In the genomic region with DNA sequence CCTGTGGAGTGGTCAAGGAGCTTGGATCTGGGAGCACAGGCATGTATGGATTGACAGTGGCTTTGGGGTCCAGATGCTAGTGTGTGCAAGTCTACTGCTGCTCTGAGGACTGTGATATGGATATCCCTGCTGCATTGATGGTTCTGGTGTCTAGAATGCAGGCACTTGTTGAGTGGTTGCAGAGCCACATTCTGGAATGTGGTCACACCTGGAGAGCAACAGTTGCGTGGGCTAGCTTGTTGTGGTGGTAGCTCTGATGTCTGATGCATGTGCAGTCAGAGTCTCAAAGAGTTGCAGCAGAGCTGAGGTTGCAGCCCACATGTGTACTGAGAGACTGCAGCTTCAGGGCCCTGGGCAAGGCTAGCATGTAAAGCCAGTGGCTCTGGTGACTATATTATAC, we compare ENCODE assay signal across 26 cellular contexts.
"Had no signal": no experiment of that assay in that cellular context is flagged by ENCODE, and none has a peak within 500 bp of the region (broad histone marks: within the 10 kb centered on the region; RNA-seq: fewer than 3 reads in every experiment).

No MANE protein-coding gene starts in this region.

- H3K4me3 ChIP-seq: colonic mucosa, esophagus squamous epithelium, heart right ventricle, lower lobe of right lung, stomach, thyroid gland, upper lobe of right lung, uterus had no signal

- ATAC-seq: heart right ventricle; left ventricle myocardium superior; natural killer cell; sciatic nerve; stimulated activated effector memory CD8-positive, alpha-beta T cell treated with anti-CD3 and anti-CD28 coated beads, Interleukin-12 subunit alpha, Interleukin-12 subunit beta, amount 100 ng/mL, for 72 hours; upper lobe of right lung had no signal

- H3K27ac ChIP-seq: colonic mucosa, esophagus squamous epithelium, heart right ventricle, lower lobe of right lung, neutrophil, parathyroid adenoma, stomach, thyroid gland, upper lobe of right lung, uterus had no signal

- H3K4me1 Mint-ChIP-seq: endodermal cell had no signal

- H3K27ac Mint-ChIP-seq: dendritic cell treated with granulocyte-macrophage colony-stimulating factor and Interleukin-4, amounts not matched to agents 40 ng/mL and 50 ng/mL, for 4 days; endodermal cell; natural killer cell; progenitor cell of endocrine pancreas; stimulated activated effector memory CD8-positive, alpha-beta T cell treated with anti-CD3 and anti-CD28 coated beads, Interleukin-12 subunit alpha, Interleukin-12 subunit beta, amount 100 ng/mL, for 72 hours had no signal

- H3K4me1 ChIP-seq: colonic mucosa, esophagus squamous epithelium, heart right ventricle, lower lobe of right lung, parathyroid adenoma, stomach, thyroid gland, upper lobe of right lung, uterus had no signal

- H3K36me3 ChIP-seq: colonic mucosa, lower lobe of right lung, thyroid gland, upper lobe of right lung, uterus had no signal

- H3K27me3 ChIP-seq: colonic mucosa, esophagus squamous epithelium, heart right ventricle, neutrophil, stomach, thyroid gland, upper lobe of right lung, uterus had no signal

- H3K4me3 Mint-ChIP-seq: dendritic cell treated with granulocyte-macrophage colony-stimulating factor and Interleukin-4, amounts not matched to agents 40 ng/mL and 50 ng/mL, for 4 days; endodermal cell; immature natural killer cell; natural killer cell; stimulated activated effector memory CD8-positive, alpha-beta T cell treated with anti-CD3 and anti-CD28 coated beads, Interleukin-12 subunit alpha, Interleukin-12 subunit beta, amount 100 ng/mL, for 72 hours had no signal

- H3K27me3 Mint-ChIP-seq: dendritic cell treated with granulocyte-macrophage colony-stimulating factor and Interleukin-4, amounts not matched to agents 40 ng/mL and 50 ng/mL, for 4 days; progenitor cell of endocrine pancreas had no signal

- H2AFZ ChIP-seq: parathyroid adenoma had no signal

- H3K9me3 ChIP-seq: colonic mucosa, lower lobe of right lung, neutrophil, thyroid gland, upper lobe of right lung, uterus had no signal

- H3K9ac ChIP-seq: parathyroid adenoma had no signal

- DNase-seq: colonic mucosa; effector CD8-positive, alpha-beta T cell; endodermal cell; esophagus squamous epithelium; foreskin melanocyte; glutamatergic neuron; heart right ventricle; hippocampal formation; immature natural killer cell; islet precursor cell; left ventricle myocardium superior; lower lobe of right lung; natural killer cell; stimulated activated CD4-positive, alpha-beta T cell treated with anti-CD3 and anti-CD28 coated beads, Interleukin-2, amount 100 ng/mL, for 24 hours; stimulated activated CD4-positive, alpha-beta T cell treated with anti-CD3 and anti-CD28 coated beads, Interleukin-4, amount 100 ng/mL, for 24 hours; stimulated activated naive CD4-positive, alpha-beta T cell treated with Interleukin-2 at 50 U/mL for 16 hours; stomach; thyroid gland; upper lobe of right lung; uterus had no signal
